In the genomic region with DNA sequence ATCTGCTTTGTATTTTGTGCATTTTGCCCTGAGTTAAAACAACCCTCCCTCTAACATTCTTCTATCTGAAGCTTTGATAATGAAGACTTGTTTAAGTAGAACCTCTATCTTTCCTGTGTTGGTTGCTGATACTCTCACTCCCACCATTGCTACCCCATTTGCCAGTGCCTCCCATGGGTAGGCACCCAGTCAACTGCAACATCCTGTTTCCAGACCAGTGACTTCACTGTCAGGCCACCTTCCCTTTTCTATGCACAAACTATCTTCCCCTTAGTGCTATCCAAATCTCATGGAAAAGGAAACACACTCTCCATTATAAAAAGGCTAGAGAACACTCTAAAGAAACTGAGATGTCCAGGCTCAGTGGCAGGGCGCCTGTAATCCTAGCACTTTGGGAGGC, we compare ENCODE assay signal across 16 cellular contexts. TPM values are rescaled to one million over a fixed set of nuclear protein-coding genes. Genes with fewer than 3 reads are reported as not detected.
DNase-seq lines count a peak whose midpoint lies in the region; ATAC-seq and TF ChIP-seq lines count a peak whose summit lies in the region.
"Had no signal": no experiment of that assay in that cellular context is flagged by ENCODE, and none has a peak within 500 bp of the region (broad histone marks: within the 10 kb centered on the region; RNA-seq: fewer than 3 reads in every experiment).

No MANE protein-coding gene starts in this region.

- 71 to 77% methylated on average over 1 of the region's 1 CpG for WGBS in lower leg skin, 2 donors

- intact Hi-C loops in natural killer cell (cut with micrococcal nuclease), result no loop called here
- intact Hi-C loops in lower leg skin (cut with DNase I; ENCODE audit: low total_unique reads), result no loop called here

- no peak overlapping the region for H3K4me3 ChIP-seq in lower leg skin (ENCODE audit: low read depth, poor library complexity, severe bottlenecking)
- H3K4me3 ChIP-seq: PC-9, SK-N-MC had no signal

- no peaks in the 10 kb centered on the region for H3K9me3 Mint-ChIP-seq in natural killer cell treated with Interleukin-12 subunit alpha and Interleukin-12 subunit beta and Interleukin-15 and Interleukin-18, amount 100 ng/mL, for 72 hours
- no peaks in the 10 kb centered on the region for H3K9me3 Mint-ChIP-seq in natural killer cell
- no peaks in the 10 kb centered on the region for H3K9me3 Mint-ChIP-seq in activated naive CD8-positive, alpha-beta T cell treated with anti-CD3 and anti-CD28 coated beads, Interleukin-2, amount 10 ng/mL, durations not matched to agents 7 days and 5 days

- POLR2A ChIA-PET in activated naive CD8-positive, alpha-beta T cell treated with anti-CD3 and anti-CD28 coated beads, Interleukin-2, amount 10 ng/mL, durations not matched to agents 7 days and 5 days (lab: Charles Lee), result interaction anchor here (1.1 kb wide), 1 partner anchor 371 kb away, joined by 3 read pairs; a partner anchor contains a TSS

- no peak for TF ChIP-seq POLR2A in lower leg skin (IDR thresholded peaks at IDR 0.05)

- H3K4me1 Mint-ChIP-seq in natural killer cell treated with Interleukin-12 subunit alpha and Interleukin-12 subunit beta and Interleukin-15 and Interleukin-18, amount 100 ng/mL, for 72 hours (ENCODE audit: low read depth in 2 of 2), result peaks cover 17 to 21% of the 10 kb centered on the region in 2 donors
- H3K4me1 Mint-ChIP-seq in natural killer cell, result peaks cover 6 to 18% of the 10 kb centered on the region in 2 donors
- peaks cover 25% of the 10 kb centered on the region for H3K4me1 Mint-ChIP-seq in activated naive CD8-positive, alpha-beta T cell treated with anti-CD3 and anti-CD28 coated beads, Interleukin-2, amount 10 ng/mL, durations not matched to agents 7 days and 5 days

- DNase-seq in natural killer cell treated with Interleukin-12 subunit alpha and Interleukin-12 subunit beta and Interleukin-15 and Interleukin-18, amount 100 ng/mL, for 72 hours (ENCODE audit: low spot score), result no peak
- no peak for DNase-seq in natural killer cell
- DNase-seq in activated naive CD8-positive, alpha-beta T cell treated with anti-CD3 and anti-CD28 coated beads, Interleukin-2, amount 10 ng/mL, durations not matched to agents 7 days and 5 days, result no peak
- no peak for DNase-seq in amygdala (lab: John Stamatoyannopoulos, UW)
- no peak for DNase-seq in 8988T
- no peak for DNase-seq in GM19240 (ENCODE audit: insufficient read length, low spot score)
- no peak for DNase-seq in lower leg skin (ENCODE audit: low spot score in 2 of 2)
- DNase-seq: central memory CD4-positive, alpha-beta T cell; GOT3; left colon; NCI-H2107; NCI-H526; PC-9; small intestine had no signal

- ATAC-seq in natural killer cell treated with Interleukin-12 subunit alpha and Interleukin-12 subunit beta and Interleukin-15 and Interleukin-18, amount 100 ng/mL, for 72 hours, result no peak
- ATAC-seq in natural killer cell, result no peak
- peak; percentile 63 for ATAC-seq in HG03460 (IDR thresholded peaks at IDR 0.05; ENCODE audit: unreplicated experiment)
- ATAC-seq in activated naive CD8-positive, alpha-beta T cell treated with anti-CD3 and anti-CD28 coated beads, Interleukin-2, amount 10 ng/mL, durations not matched to agents 7 days and 5 days (ENCODE audit: low read depth), result no peak
- ATAC-seq: left colon had no signal

- H3K36me3 Mint-ChIP-seq in natural killer cell treated with Interleukin-12 subunit alpha and Interleukin-12 subunit beta and Interleukin-15 and Interleukin-18, amount 100 ng/mL, for 72 hours, result peaks cover 14% of the 10 kb centered on the region
- H3K36me3 Mint-ChIP-seq in natural killer cell, result peaks cover 9% of the 10 kb centered on the region
- H3K36me3 Mint-ChIP-seq in activated naive CD8-positive, alpha-beta T cell treated with anti-CD3 and anti-CD28 coated beads, Interleukin-2, amount 10 ng/mL, durations not matched to agents 7 days and 5 days, result peaks cover 17% of the 10 kb centered on the region

- peak overlapping the region; percentile 6 to 23 for H3K27ac Mint-ChIP-seq in natural killer cell treated with Interleukin-12 subunit alpha and Interleukin-12 subunit beta and Interleukin-15 and Interleukin-18, amount 100 ng/mL, for 72 hours
- H3K27ac Mint-ChIP-seq in natural killer cell, result no peak overlapping the region
- peak overlapping the region; percentile 6 for H3K27ac Mint-ChIP-seq in activated naive CD8-positive, alpha-beta T cell treated with anti-CD3 and anti-CD28 coated beads, Interleukin-2, amount 10 ng/mL, durations not matched to agents 7 days and 5 days

- no peaks in the 10 kb centered on the region for H3K27me3 Mint-ChIP-seq in natural killer cell treated with Interleukin-12 subunit alpha and Interleukin-12 subunit beta and Interleukin-15 and Interleukin-18, amount 100 ng/mL, for 72 hours
- H3K27me3 Mint-ChIP-seq in natural killer cell (ENCODE audit: low read depth in 2 of 2), result no peaks in the 10 kb centered on the region
- no peaks in the 10 kb centered on the region for H3K27me3 Mint-ChIP-seq in activated naive CD8-positive, alpha-beta T cell treated with anti-CD3 and anti-CD28 coated beads, Interleukin-2, amount 10 ng/mL, durations not matched to agents 7 days and 5 days

- H3K4me3 Mint-ChIP-seq in natural killer cell treated with Interleukin-12 subunit alpha and Interleukin-12 subunit beta and Interleukin-15 and Interleukin-18, amount 100 ng/mL, for 72 hours, result no peak overlapping the region
- H3K4me3 Mint-ChIP-seq in natural killer cell, result no peak overlapping the region
- H3K4me3 Mint-ChIP-seq in activated naive CD8-positive, alpha-beta T cell treated with anti-CD3 and anti-CD28 coated beads, Interleukin-2, amount 10 ng/mL, durations not matched to agents 7 days and 5 days, result no peak overlapping the region

- TF ChIP-seq CTCF in natural killer cell (IDR thresholded peaks at IDR 0.05), result no peak
- no peak for TF ChIP-seq CTCF in lower leg skin (IDR thresholded peaks at IDR 0.05)

RNA-seq across cellular contexts. Expression of a gene that starts 5.6 kb away (rescaled TPM):
- total RNA-seq in natural killer cell treated with Interleukin-12 subunit alpha and Interleukin-12 subunit beta and Interleukin-15 and Interleukin-18, amount 100 ng/mL, for 72 hours, result 100 to 1,000 TPM; 138 to 246 TPM
- total RNA-seq in natural killer cell, result 10 to 100 TPM; 50.8 to 70.8 (median 66.2) TPM
- 100 to 1,000 TPM; 120 to 123 TPM for total RNA-seq in activated naive CD8-positive, alpha-beta T cell treated with anti-CD3 and anti-CD28 coated beads, Interleukin-2, amount 10 ng/mL, durations not matched to agents 7 days and 5 days
- total RNA-seq in lower leg skin, result 10 to 100 TPM; 39.3 to 54.9 (median 46.7) TPM

RNA-seq across cellular contexts. Expression of a gene that starts 26.0 kb away (rescaled TPM):
- total RNA-seq in natural killer cell treated with Interleukin-12 subunit alpha and Interleukin-12 subunit beta and Interleukin-15 and Interleukin-18, amount 100 ng/mL, for 72 hours, result 10 to 100 TPM; 51.1 to 68.7 TPM
- 10 to 100 TPM; 42.3 to 50.7 (median 46.7) TPM for total RNA-seq in natural killer cell
- total RNA-seq in activated naive CD8-positive, alpha-beta T cell treated with anti-CD3 and anti-CD28 coated beads, Interleukin-2, amount 10 ng/mL, durations not matched to agents 7 days and 5 days, result 10 to 100 TPM; 65.6 to 69.2 TPM
- 10 to 100 TPM; 20.4 to 40.8 (median 21.9) TPM for total RNA-seq in lower leg skin

RNA-seq across cellular contexts. Expression of a gene that starts 26.6 kb away (rescaled TPM):
- total RNA-seq in natural killer cell treated with Interleukin-12 subunit alpha and Interleukin-12 subunit beta and Interleukin-15 and Interleukin-18, amount 100 ng/mL, for 72 hours, result 10 to 100 TPM; 14.7 to 38.8 TPM
- total RNA-seq in natural killer cell, result 10 to 100 TPM; 10.3 to 14.5 (median 12.1) TPM
- total RNA-seq in activated naive CD8-positive, alpha-beta T cell treated with anti-CD3 and anti-CD28 coated beads, Interleukin-2, amount 10 ng/mL, durations not matched to agents 7 days and 5 days, result 10 to 100 TPM; 19.6 to 20.6 TPM
- 10 to 100 TPM in 2 of 4 donors, 1 to 10 TPM in 2; 7.8 to 28.8 (median 12.2) TPM for total RNA-seq in lower leg skin

Comparison
In these comparisons a context has a peak if more than half of its experiments do, and no peak if none do; other contexts are left out.
1. H3K27ac Mint-ChIP-seq: peak in natural killer cell treated with Interleukin-12 subunit alpha and Interleukin-12 subunit beta and Interleukin-15 and Interleukin-18, amount 100 ng/mL, for 72 hours (2 of 2) and activated naive CD8-positive, alpha-beta T cell treated with anti-CD3 and anti-CD28 coated beads, Interleukin-2, amount 10 ng/mL, durations not matched to agents 7 days and 5 days (single experiment); none in natural killer cell (0 of 2).